In genomic region chr4:37639551-37640293, GRCh38 we compare ENCODE assay signal across 17 cellular contexts. TPM values are rescaled to one million over a fixed set of nuclear protein-coding genes. Genes with fewer than 3 reads are reported as not detected.
A peak's percentile ranks its signal among the peaks of the same experiment; 100 is the strongest.
DNase-seq lines count a peak whose midpoint lies in the region; ATAC-seq, FAIRE-seq and TF ChIP-seq lines count a peak whose summit lies in the region.
"Had no signal": no experiment of that assay in that cellular context is flagged by ENCODE, and none has a peak within 500 bp of the region (broad histone marks: within the 10 kb centered on the region; RNA-seq: fewer than 3 reads in every experiment).

No MANE protein-coding gene starts in this region.

- CTCF ChIA-PET in HepG2 (lab: Yijun Ruan, JAX; ENCODE audit: low intra/inter-chr PET ratio, low total read pairs) = no interaction called here

- no peak for ATAC-seq in HepG2
- ATAC-seq in HG03439 (IDR thresholded peaks at IDR 0.05; ENCODE audit: unreplicated experiment) = no peak
- ATAC-seq: natural killer cell treated with Interleukin-12 subunit alpha and Interleukin-12 subunit beta and Interleukin-15 and Interleukin-18, amount 100 ng/mL, for 72 hours; WTC11 had no signal

- TF ChIP-seq CTCF in liver (IDR thresholded peaks at IDR 0.05; ENCODE audit: low read depth, low read length, missing input control) (no peak), HepG2 (CRISPR knock-in tag; IDR thresholded peaks at IDR 0.05) (no peak), neural progenitor cell (IDR thresholded peaks at IDR 0.05) (no peak)

- peaks cover 0 to 3% (median 0%) of the 10 kb centered on the region in 4 donors for H3K36me3 ChIP-seq in liver (ENCODE audit: control insufficient read depth in 4 of 4, insufficient read depth in 3 of 4, low read depth in 1 of 4, low read length in 3 of 4)
- H3K36me3 ChIP-seq in HepG2 (replicated peaks in 1 of 2; ENCODE audit: control insufficient read depth in 1 of 2, insufficient read depth in 2 of 2, low read length in 2 of 2) = peaks cover 6 to 19% of the 10 kb centered on the region in 2 experiments
- H3K36me3 ChIP-seq in neural progenitor cell = no peaks in the 10 kb centered on the region

- H3K79me2 ChIP-seq in HepG2 (ENCODE audit: insufficient read depth, low read length) = no peaks in the 10 kb centered on the region
- H3K79me2 ChIP-seq in neural progenitor cell (ENCODE audit: low read depth) = no peaks in the 10 kb centered on the region

- H4K20me1 ChIP-seq in HepG2 (ENCODE audit: insufficient read depth, low read length) = no peaks in the 10 kb centered on the region
- H4K20me1 ChIP-seq in neural progenitor cell (ENCODE audit: low read depth) = no peaks in the 10 kb centered on the region

- 56% methylated on average over 4 of the region's 4 CpGs for WGBS in liver
- WGBS in HepG2 (ENCODE audit: low lambda C conversion rate) = 100% methylated on average over 4 of the region's 4 CpGs

- H3K4me3 ChIP-seq in liver (ENCODE audit: low read depth in 1 of 3, low read length in 3 of 3) (no peak overlapping the region), HepG2 (replicated peaks in 1 of 3; ENCODE audit: insufficient read depth in 1 of 3, low read depth in 2 of 3, low read length in 3 of 3) (no peak overlapping the region), neural progenitor cell (no peak overlapping the region)
- H3K4me3 ChIP-seq: HAP-1 had no signal

- no peaks in the 10 kb centered on the region for H3K27me3 ChIP-seq in liver (ENCODE audit: control insufficient read depth in 4 of 4, insufficient read depth in 4 of 4, low read length in 3 of 4)
- no peaks in the 10 kb centered on the region for H3K27me3 ChIP-seq in HepG2 (ENCODE audit: control insufficient read depth in 1 of 2, insufficient read depth in 2 of 2, low read length in 2 of 2)
- no peaks in the 10 kb centered on the region for H3K27me3 ChIP-seq in neural progenitor cell

- peak overlapping the region in 1 of 2 donors; percentile 2 for H3K27ac ChIP-seq in liver (ENCODE audit: low read depth in 1 of 2, low read length in 2 of 2)
- H3K27ac ChIP-seq in HepG2 (ENCODE audit: extremely low read length, insufficient read depth, low read length) = no peak overlapping the region
- no peak overlapping the region for H3K27ac ChIP-seq in neural progenitor cell
- H3K27ac ChIP-seq: epithelial cell of prostate had no signal

- H3K9ac ChIP-seq in liver (ENCODE audit: low read depth in 1 of 2, low read length in 2 of 2) (no peak overlapping the region), HepG2 (ENCODE audit: insufficient read depth, low read depth, low read length) (no peak overlapping the region), neural progenitor cell (no peak overlapping the region)

- H3K9me3 ChIP-seq in liver (ENCODE audit: control insufficient read depth in 4 of 4, low read length in 3 of 4) = no peaks in the 10 kb centered on the region
- H3K9me3 ChIP-seq in HepG2 (ENCODE audit: low read length) = no peaks in the 10 kb centered on the region
- no peaks in the 10 kb centered on the region for H3K9me3 ChIP-seq in neural progenitor cell (ENCODE audit: low read depth)
- H3K9me3 ChIP-seq: HAP-1 had no signal

- H3K27ac Mint-ChIP-seq in neural progenitor cell = no peak overlapping the region
- H3K27ac Mint-ChIP-seq: natural killer cell treated with Interleukin-12 subunit alpha and Interleukin-12 subunit beta and Interleukin-15 and Interleukin-18, amount 100 ng/mL, for 72 hours; T-helper 1 cell treated with Interleukin-12 subunit alpha and Interleukin-12 subunit beta and Interleukin-4 antibody, amounts not matched to agents 30 μg/mL and 1 μg/mL, for 36 hours; WTC11 had no signal

- POLR2A ChIA-PET in HepG2 (lab: Yijun Ruan, JAX) = no interaction called here

- no peaks in the 10 kb centered on the region for H3F3A ChIP-seq in neural progenitor cell (ENCODE audit: low read depth)

- no peak for TF ChIP-seq POLR2A in HepG2 (IDR thresholded peaks at IDR 0.05; ENCODE audit: insufficient read depth in 1 of 2, low read depth in 2 of 2, low read length in 2 of 2)

- H3K36me3 Mint-ChIP-seq in neural progenitor cell = peaks cover 17% of the 10 kb centered on the region
- H3K36me3 Mint-ChIP-seq: natural killer cell treated with Interleukin-12 subunit alpha and Interleukin-12 subunit beta and Interleukin-15 and Interleukin-18, amount 100 ng/mL, for 72 hours had no signal

- FAIRE-seq in HepG2 (lab: Jason Lieb, UNC) (no peak), islet of Langerhans (lab: Jason Lieb, UNC) (peak; percentile 49)
- FAIRE-seq: colon had no signal

- no peak overlapping the region for H3K4me3 Mint-ChIP-seq in neural progenitor cell
- H3K4me3 Mint-ChIP-seq: natural killer cell treated with Interleukin-12 subunit alpha and Interleukin-12 subunit beta and Interleukin-15 and Interleukin-18, amount 100 ng/mL, for 72 hours; T-helper 1 cell treated with Interleukin-12 subunit alpha and Interleukin-12 subunit beta and Interleukin-4 antibody, amounts not matched to agents 30 μg/mL and 1 μg/mL, for 36 hours; WTC11 had no signal

- H2AFZ ChIP-seq in HepG2 (ENCODE audit: low read length) = no peak overlapping the region
- no peak overlapping the region for H2AFZ ChIP-seq in neural progenitor cell (replicated peaks)

- DNase-seq in HepG2 (ENCODE audit: low spot score) (no peak), NCI-H774 (lab: John Stamatoyannopoulos, UW) (peak; percentile 33), HUDEP-2 (lab: John Stamatoyannopoulos, UW; ENCODE audit: unreplicated experiment in 76 of 76) (no peak), neural progenitor cell (ENCODE audit: low spot score) (no peak)
- no peak for DNase-seq in activated naive CD4-positive, alpha-beta T cell (lab: John Stamatoyannopoulos, UW)
- DNase-seq: AML-193, mesenchymal stem cell, SHP77 treated with DMSO at 0.1 percent for 48 hours had no signal

- no peaks in the 10 kb centered on the region for H3K27me3 Mint-ChIP-seq in neural progenitor cell (ENCODE audit: insufficient read depth, low read depth)
- H3K27me3 Mint-ChIP-seq: natural killer cell treated with Interleukin-12 subunit alpha and Interleukin-12 subunit beta and Interleukin-15 and Interleukin-18, amount 100 ng/mL, for 72 hours had no signal

- H3K4me2 ChIP-seq in HepG2 (ENCODE audit: low read depth, low read length) = no peak overlapping the region
- no peak overlapping the region for H3K4me2 ChIP-seq in neural progenitor cell

- peak; percentile 8 to 27 for TF ChIP-seq RAD21 in liver (IDR thresholded peaks at IDR 0.05)
- no peak for TF ChIP-seq RAD21 in HepG2 (CRISPR knock-in tag; IDR thresholded peaks at IDR 0.05)

- in situ Hi-C loops in HepG2 (cut with HindIII; ENCODE audit: extremely low pct_ligation_motif_present, low pct_unique_long_range_greater_than_20kb) = no loop called here

- no TSS peak for BruUV-seq in HepG2 (replicated peaks; lab: Mats Ljungman, UMichigan)

- H3K9me3 Mint-ChIP-seq in neural progenitor cell = no peaks in the 10 kb centered on the region
- H3K9me3 Mint-ChIP-seq: natural killer cell treated with Interleukin-12 subunit alpha and Interleukin-12 subunit beta and Interleukin-15 and Interleukin-18, amount 100 ng/mL, for 72 hours; T-helper 1 cell treated with Interleukin-12 subunit alpha and Interleukin-12 subunit beta and Interleukin-4 antibody, amounts not matched to agents 30 μg/mL and 1 μg/mL, for 36 hours had no signal

- intact Hi-C loops in HepG2 (cut with micrococcal nuclease; ENCODE audit: unreplicated experiment) = loop anchor here (5.0 kb wide), 1 partner anchor 37 kb away; no protein-coding TSS in a partner anchor

- TF ChIP-seq EP300 in HepG2 (IDR thresholded peaks at IDR 0.05; ENCODE audit: low read depth in 2 of 2, low read length in 2 of 2) = no peak
- TF ChIP-seq EP300 in HepG2 (CRISPR knock-in tag; IDR thresholded peaks at IDR 0.05; ENCODE audit: borderline replicate concordance) = no peak

- H3K4me1 ChIP-seq in liver (ENCODE audit: control insufficient read depth in 4 of 4, insufficient read depth in 4 of 4, low read length in 3 of 4) (peaks cover 2 to 26% (median 13%) of the 10 kb centered on the region in 4 donors), HepG2 (ENCODE audit: insufficient read depth, low read length) (peaks cover 19% of the 10 kb centered on the region), neural progenitor cell (peaks cover 12% of the 10 kb centered on the region)
- H3K4me1 ChIP-seq: HAP-1 had no signal

- no peaks in the 10 kb centered on the region for H3K4me1 Mint-ChIP-seq in neural progenitor cell

TF ChIP-seq in liver, 16 proteins besides CTCF, POLR2A, EP300 and RAD21 (continues in another document):
- TF ChIP-seq, protein P1, sequence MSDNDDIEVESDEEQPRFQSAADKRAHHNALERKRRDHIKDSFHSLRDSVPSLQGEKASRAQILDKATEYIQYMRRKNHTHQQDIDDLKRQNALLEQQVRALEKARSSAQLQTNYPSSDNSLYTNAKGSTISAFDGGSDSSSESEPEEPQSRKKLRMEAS (IDR thresholded peaks at IDR 0.05) = peak; percentile 10

TF ChIP-seq in HepG2, 621 proteins besides CTCF, POLR2A, EP300 and RAD21 (continues in another document):
- TF ChIP-seq JUND (CRISPR knock-in tag; IDR thresholded peaks at IDR 0.05) = no peak

RNA-seq across cellular contexts. Expression of gene RELL1, which starts 46.5 kb away (rescaled TPM):
- total RNA-seq in liver (10 to 100 TPM; 12.9 to 16.8 TPM), HepG2 (2016; rRNA removed; fragmentation: Illumina TruSeq; extraction: Trizol) (40.1 and 58.4 TPM in 2 replicates), neural progenitor cell (ENCODE audit: low replicate concordance) (12.1 and 17.5 TPM in 2 replicates)
- polyA plus RNA-seq in liver (1 to 10 TPM; 1.5 to 1.8 TPM), HepG2 (2011; rRNA removed) (8.4 and 11.1 TPM in 2 replicates)
- 124 and 130 TPM in 2 replicates for total RNA-seq in HepG2 (2016; cell fraction: cytosol; rRNA removed; fragmentation: Illumina TruSeq; extraction: Trizol; ENCODE audit: low read depth)
- total RNA-seq in HepG2 (2016; cell fraction: insoluble cytoplasmic fraction; rRNA removed; fragmentation: Illumina TruSeq; extraction: Trizol) = 37.4 and 57.3 TPM in 2 replicates
- 53.5 and 55.2 TPM in 2 replicates for total RNA-seq in HepG2 (2016; cell fraction: membrane; rRNA removed; fragmentation: Illumina TruSeq; extraction: Trizol)
- 36.9 and 45.2 TPM in 2 replicates for total RNA-seq in HepG2 (2016; cell fraction: nucleus; rRNA removed; fragmentation: Illumina TruSeq; extraction: Trizol)
- polyA plus RNA-seq in HepG2 (2011; cell fraction: cytosol; rRNA removed) = 9.0 and 9.6 TPM in 2 replicates
- polyA plus RNA-seq in HepG2 (2011; cell fraction: nucleus; rRNA removed) = 5.5 and 7.2 TPM in 2 replicates
- 3.1 and 3.9 TPM in 2 replicates for polyA plus RNA-seq in HepG2 (2012)
- polyA plus RNA-seq in HepG2 (2016; cell fraction: cytosol; fragmentation: Illumina TruSeq; extraction: Trizol; ENCODE audit: low read depth) = 1.5 and 2.3 TPM in 2 replicates
- 6.7 and 8.9 TPM in 2 replicates for polyA plus RNA-seq in HepG2 (2016; cell fraction: insoluble cytoplasmic fraction; fragmentation: Illumina TruSeq; extraction: Trizol; ENCODE audit: low read depth)
- polyA plus RNA-seq in HepG2 (2016; cell fraction: membrane; fragmentation: Illumina TruSeq; extraction: Trizol; ENCODE audit: low read depth) = 3.9 and 4.1 TPM in 2 replicates
- polyA plus RNA-seq in HepG2 (2016; cell fraction: nucleus; fragmentation: Illumina TruSeq; extraction: Trizol; ENCODE audit: insufficient read depth, low read depth) = 13.1 and 16.3 TPM in 2 replicates
- polyA minus RNA-seq in HepG2 (2011; rRNA and poly(A)+ RNA removed; ENCODE audit: low replicate concordance) = 7.8 and 39.4 TPM in 2 replicates
- 31.9 and 37.6 TPM in 2 replicates for polyA minus RNA-seq in HepG2 (2011; cell fraction: cytosol; rRNA and poly(A)+ RNA removed)
- 16.4 and 18.5 TPM in 2 replicates for polyA minus RNA-seq in HepG2 (2011; cell fraction: nucleus; rRNA and poly(A)+ RNA removed)
